28 cellular contexts compared by ENCODE assay signal in genomic region chr13:39970177-39970846, GRCh38.
A peak's percentile ranks its signal among the peaks of the same experiment; 100 is the strongest.
DNase-seq lines count a peak whose midpoint lies in the region; ATAC-seq lines count a peak whose summit lies in the region.
"Had no signal": no experiment of that assay in that cellular context is flagged by ENCODE, and none has a peak within 500 bp of the region (broad histone marks: within the 10 kb centered on the region; RNA-seq: fewer than 3 reads in every experiment).

No MANE protein-coding gene starts in this region.

- H3K18ac ChIP-seq in neuronal stem cell (ENCODE audit: low read length) = no peak overlapping the region

- H2BK5ac ChIP-seq in neuronal stem cell (ENCODE audit: low read length) = no peak overlapping the region

- DNase-seq in DMS53 (lab: John Stamatoyannopoulos, UW) (peak; percentile 47), SJCRH30 (peak; percentile 19 to 47), globus pallidus (ENCODE audit: low spot score) (peak; percentile 16), neuronal stem cell (ENCODE audit: low spot score) (peak; percentile 14), SIG-M5 (lab: John Stamatoyannopoulos, UW) (no peak), pons (ENCODE audit: low spot score) (no peak), NCI-H345 treated with DMSO at 0.1 percent for 48 hours (lab: John Stamatoyannopoulos, UW; ENCODE audit: unreplicated experiment) (no peak)
- DNase-seq: AML-193; Caco-2; CD8-positive, alpha-beta T cell; H7; IMR-90; KG1; MG63; NCI-H1105 treated with DMSO at 0.1 percent for 48 hours; NCI-H146; NCI-H1930; NCI-H2107; NCI-H446 treated with DMSO at 0.1 percent for 48 hours; NCI-H526; NCI-H82; NK-92 treated with Interleukin-12 subunit alpha and Interleukin-12 subunit beta, amount 100 ng/mL, for 24 hours; PC-3; SW 1271 had no signal

- no peak overlapping the region for H3K4me2 ChIP-seq in neuronal stem cell (ENCODE audit: insufficient read depth, low read length, poor library complexity, severe bottlenecking)
- H3K4me2 ChIP-seq: A549 had no signal

- no peak overlapping the region for H2BK12ac ChIP-seq in neuronal stem cell (ENCODE audit: low read length)

- no peak overlapping the region for H2BK120ac ChIP-seq in neuronal stem cell (ENCODE audit: low read depth, low read length)

- no peak overlapping the region for H3K4me3 ChIP-seq in SJCRH30
- H3K4me3 ChIP-seq in neuronal stem cell (ENCODE audit: low read length in 2 of 2) = no peak overlapping the region
- H3K4me3 ChIP-seq: A549, MG63, SJSA1 had no signal

- peak overlapping the region; percentile 16 for H2AFZ ChIP-seq in neuronal stem cell (ENCODE audit: low read length)

- H3K23ac ChIP-seq in neuronal stem cell (ENCODE audit: low read depth, low read length, poor library complexity) = no peak overlapping the region

- no peak overlapping the region for H3K14ac ChIP-seq in neuronal stem cell (ENCODE audit: low read length)

- H3K4me1 ChIP-seq in SJCRH30 (peaks cover 14% of the 10 kb centered on the region), neuronal stem cell (ENCODE audit: control insufficient read depth in 2 of 2, insufficient read depth in 1 of 2, low read depth in 1 of 2, low read length in 2 of 2) (peaks cover 4 to 5% of the 10 kb centered on the region in 2 donors)
- H3K4me1 ChIP-seq: A549, Caco-2, SJSA1 had no signal

- WGBS in neuronal stem cell (ENCODE audit: extremely low coverage in 2 of 2, insufficient read length in 2 of 2, insufficient replicate concordance in 1 of 2), 2 donors = no CpG with 5 or more reads among the region's 6 CpGs

- no peak overlapping the region for H4K8ac ChIP-seq in neuronal stem cell (ENCODE audit: low read depth, low read length)

- H3K36me3 ChIP-seq in SJCRH30 = no peaks in the 10 kb centered on the region
- H3K36me3 ChIP-seq in neuronal stem cell (replicated peaks in 1 of 2; ENCODE audit: control insufficient read depth in 2 of 2, insufficient read depth in 2 of 2, low read length in 2 of 2) = no peaks in the 10 kb centered on the region
- H3K36me3 ChIP-seq: MG63, SJSA1 had no signal

- H4K91ac ChIP-seq in neuronal stem cell (ENCODE audit: low read depth, low read length, poor library complexity) = no peak overlapping the region

- H3K27me3 ChIP-seq in SJCRH30 = no peaks in the 10 kb centered on the region
- no peaks in the 10 kb centered on the region for H3K27me3 ChIP-seq in neuronal stem cell (ENCODE audit: control insufficient read depth in 3 of 3, insufficient read depth in 3 of 3, low read depth in 1 of 3, low read length in 3 of 3)
- H3K27me3 ChIP-seq: SJSA1 had no signal

- no peaks in the 10 kb centered on the region for H3K79me1 ChIP-seq in neuronal stem cell (ENCODE audit: low read depth, low read length)

- H3K9me3 ChIP-seq in SJCRH30 (replicated peaks) (no peaks in the 10 kb centered on the region), neuronal stem cell (replicated peaks in 1 of 2; ENCODE audit: control insufficient read depth in 2 of 2, insufficient read depth in 1 of 2, low read depth in 1 of 2, low read length in 2 of 2) (no peaks in the 10 kb centered on the region)
- H3K9me3 ChIP-seq: A549, Caco-2, MG63, SJSA1 had no signal

- H3K9ac ChIP-seq in neuronal stem cell (ENCODE audit: low read depth, low read length, poor library complexity) = no peak overlapping the region

- H3K27ac ChIP-seq in SJCRH30 (no peak overlapping the region), neuronal stem cell (replicated peaks; ENCODE audit: low read length) (peak overlapping the region; percentile 42)
- H3K27ac ChIP-seq: A549, C4-2B, SJSA1 had no signal

- no peak overlapping the region for H3K4ac ChIP-seq in neuronal stem cell (ENCODE audit: low read length)

- no peak overlapping the region for H2AK5ac ChIP-seq in neuronal stem cell (ENCODE audit: low read depth, low read length)

- no peak overlapping the region for H2BK15ac ChIP-seq in neuronal stem cell (ENCODE audit: low read length)

- ATAC-seq in HG02885 (IDR thresholded peaks at IDR 0.05; ENCODE audit: poor library complexity, unreplicated experiment) = no peak
- ATAC-seq: A549; CD8-positive, alpha-beta T cell; PC-3 had no signal

Comparison
In these comparisons a context has a peak if more than half of its experiments do, and no peak if none do; other contexts are left out.
1. DNase-seq: peak in DMS53 (single experiment), SJCRH30 (2 of 2), globus pallidus (single experiment) and neuronal stem cell (single experiment); none in SIG-M5 (single experiment), pons (single experiment) and NCI-H345 treated with DMSO at 0.1 percent for 48 hours (single experiment).